Comparison of ENCODE assay signal across 21 cellular contexts in genomic region chr11:29261831-29262230, GRCh38.
"Had no signal": no experiment of that assay in that cellular context is flagged by ENCODE, and none has a peak within 500 bp of the region (broad histone marks: within the 10 kb centered on the region; RNA-seq: fewer than 3 reads in every experiment).

No MANE protein-coding gene starts in this region.

- H2AFZ ChIP-seq: PC-9 had no signal

- H3K36me3 ChIP-seq: Peyer's patch, SJSA1 had no signal

- H3K27ac ChIP-seq: PC-9, Peyer's patch, SJSA1, SK-N-MC had no signal

- DNase-seq: Karpas-422, KG1, MM.1S, NCI-H1092 treated with DMSO at 0.1 percent for 48 hours, NCI-H1436, NCI-H187, NCI-H2029, NCI-H2081 treated with DMSO at 0.1 percent for 48 hours, NCI-H2171, NCI-H226, NCI-H446, NCI-H510A, NCI-H524 treated with DMSO at 0.1 percent for 48 hours, NCI-H69, NCI-H774, PC-9, Peyer's patch, Right ventricle myocardium superior, SIG-M5 had no signal

- H3K27me3 ChIP-seq: Peyer's patch, SJSA1 had no signal

- H3K4me1 ChIP-seq: Peyer's patch, SJSA1 had no signal

- H3K4me2 ChIP-seq: PC-9 had no signal

- H3K4me3 ChIP-seq: PC-9, Peyer's patch, SJSA1, SK-N-MC had no signal

- H3K9me3 ChIP-seq: Peyer's patch, SJSA1 had no signal
